Comparison of ENCODE assay signal across 16 cellular contexts in the genomic region with DNA sequence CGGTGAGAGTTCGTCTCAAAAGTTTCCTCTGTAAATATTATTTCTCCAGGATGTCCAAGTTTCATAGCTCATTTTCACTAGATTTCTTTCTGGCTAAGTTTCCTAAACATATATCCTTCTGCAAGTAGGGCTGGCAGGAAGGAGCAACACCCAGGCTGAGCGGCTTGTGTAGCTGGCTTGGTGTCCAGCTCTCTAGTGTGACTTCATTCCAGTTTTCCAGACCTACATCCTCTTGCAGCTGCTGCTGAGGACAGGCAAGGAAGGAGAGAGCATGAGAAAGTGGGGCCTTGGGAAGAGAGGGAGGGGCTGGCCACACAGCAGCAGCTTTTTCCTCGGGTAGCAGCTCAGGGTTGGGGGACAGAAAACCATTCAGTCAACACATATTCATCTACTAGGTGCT.
A peak's percentile ranks its signal among the peaks of the same experiment; 100 is the strongest.
DNase-seq lines count a peak whose midpoint lies in the region; ATAC-seq, FAIRE-seq and TF ChIP-seq lines count a peak whose summit lies in the region.
"Had no signal": no experiment of that assay in that cellular context is flagged by ENCODE, and none has a peak within 500 bp of the region (broad histone marks: within the 10 kb centered on the region; RNA-seq: fewer than 3 reads in every experiment).

No MANE protein-coding gene starts in this region.

- no peak overlapping the region for H3K9ac ChIP-seq in endothelial cell of umbilical vein (replicated peaks; ENCODE audit: extremely low read depth, insufficient read depth, low read length)

- no peak for TF ChIP-seq POLR2A in endothelial cell of umbilical vein (IDR thresholded peaks at IDR 0.05; ENCODE audit: low read depth, low read length)

- ATAC-seq in heart right ventricle (peak in 6 of 8 donors; percentile 43 to 69 (median 64)), thoracic aorta (ENCODE audit: insufficient number of reproducible peaks, low FRiP score, low read depth) (no peak)

- H2AFZ ChIP-seq in endothelial cell of umbilical vein (ENCODE audit: low read depth, low read length) = no peak overlapping the region

- H3K27ac ChIP-seq in heart right ventricle (peak overlapping the region in 6 of 10 donors; percentile 8 to 56 (median 40)), endothelial cell of umbilical vein (ENCODE audit: insufficient read depth, low read depth, low read length) (no peak overlapping the region), thoracic aorta (peak overlapping the region; percentile 6 to 64)

- H3K9me3 ChIP-seq in heart right ventricle = no peaks in the 10 kb centered on the region
- H3K9me3 ChIP-seq in endothelial cell of umbilical vein (replicated peaks; ENCODE audit: control insufficient read depth, insufficient read depth, low read length) = no peaks in the 10 kb centered on the region
- no peaks in the 10 kb centered on the region for H3K9me3 ChIP-seq in thoracic aorta

- WGBS in heart right ventricle, 2 donors = 38 to 49% methylated on average over 4 of the region's 4 CpGs

- H3K9me1 ChIP-seq in endothelial cell of umbilical vein (replicated peaks; ENCODE audit: control insufficient read depth, extremely low read depth, insufficient read depth, low read length) = no peaks in the 10 kb centered on the region

- no peaks in the 10 kb centered on the region for H4K20me1 ChIP-seq in endothelial cell of umbilical vein (replicated peaks; ENCODE audit: control insufficient read depth, extremely low read depth, insufficient read depth, low read length)

- CTCF ChIA-PET in endothelial cell of umbilical vein (lab: Charles Lee) = interaction anchor here (1.0 to 3.3 kb wide), 7 partner anchors 18 to 283 kb away, joined by 3 to 22 read pairs (median 8); no protein-coding TSS in a partner anchor

- POLR2A ChIA-PET in endothelial cell of umbilical vein (lab: Charles Lee) = no interaction called here

- DNase-seq in heart right ventricle (peak in 1 of 2 donors; percentile 47), cardiac septum (ENCODE audit: low spot score) (no peak), endothelial cell of umbilical vein (ENCODE audit: low read depth, low spot score) (peak; percentile 31), myocyte (ENCODE audit: low read depth) (peak; percentile 35), thoracic aorta (ENCODE audit: low spot score) (no peak), glutamatergic neuron (no peak), RKO (ENCODE audit: low spot score) (no peak), T1000 (lab: John Stamatoyannopoulos, UW) (no peak)
- DNase-seq: 8988T; CD4-positive, alpha-beta memory T cell; H7; MM.1S; NCI-H1105 treated with DMSO at 0.1 percent for 48 hours; NCI-H187 treated with DMSO at 0.1 percent for 48 hours; NCI-H446; NCI-H69 had no signal

- intact Hi-C loops in heart right ventricle (cut with DNase I) (no loop called here), cardiac septum (cut with DNase I) (no loop called here), endothelial cell of umbilical vein (cut with micrococcal nuclease) (no loop called here)

- H3K4me1 Mint-ChIP-seq in glutamatergic neuron (ENCODE audit: low read depth, unreplicated experiment) = no peaks in the 10 kb centered on the region
- H3K4me1 Mint-ChIP-seq: CD4-positive, alpha-beta memory T cell had no signal

- no peak overlapping the region for H3K4me3 ChIP-seq in heart right ventricle
- no peak overlapping the region for H3K4me3 ChIP-seq in endothelial cell of umbilical vein (replicated peaks in 1 of 3; ENCODE audit: insufficient read depth in 1 of 3, low read depth in 1 of 3, low read length in 3 of 3)
- no peak overlapping the region for H3K4me3 ChIP-seq in thoracic aorta

- H3K36me3 ChIP-seq in heart right ventricle (peaks cover 0 to 4% (median 0%) of the 10 kb centered on the region in 9 donors), endothelial cell of umbilical vein (ENCODE audit: control insufficient read depth in 2 of 2, extremely low read depth in 1 of 2, insufficient read depth in 2 of 2, low read length in 2 of 2) (no peaks in the 10 kb centered on the region), thoracic aorta (no peaks in the 10 kb centered on the region)

- H3K4me1 ChIP-seq in heart right ventricle (peaks cover 3 to 55% (median 19%) of the 10 kb centered on the region in 9 donors), endothelial cell of umbilical vein (ENCODE audit: control insufficient read depth, extremely low read depth, insufficient read depth, low read length) (peaks cover 10% of the 10 kb centered on the region), thoracic aorta (ENCODE audit: control insufficient read depth in 1 of 2, low read depth in 2 of 2) (peaks cover 12 to 36% of the 10 kb centered on the region in 2 donors)

- TF ChIP-seq CTCF in heart right ventricle (IDR thresholded peaks at IDR 0.05) (no peak), endothelial cell of umbilical vein (IDR thresholded peaks at IDR 0.05; ENCODE audit: extremely low read depth in 1 of 2, insufficient read depth in 1 of 2, low read depth in 1 of 2, low read length in 2 of 2) (no peak), thoracic aorta (IDR thresholded peaks at IDR 0.05) (no peak), glutamatergic neuron (IDR thresholded peaks at IDR 0.05; ENCODE audit: partially characterized antibody, unreplicated experiment) (no peak)

- no peak for FAIRE-seq in endothelial cell of umbilical vein (lab: Jason Lieb, UNC)

- no peaks in the 10 kb centered on the region for H3K36me3 Mint-ChIP-seq in glutamatergic neuron (ENCODE audit: unreplicated experiment)
- H3K36me3 Mint-ChIP-seq: CD4-positive, alpha-beta memory T cell had no signal

- peaks cover 0 to 3% (median 0%) of the 10 kb centered on the region in 7 donors for H3K27me3 ChIP-seq in heart right ventricle
- H3K27me3 ChIP-seq in endothelial cell of umbilical vein (ENCODE audit: control insufficient read depth in 2 of 2, insufficient read depth in 2 of 2, low read length in 2 of 2) = peaks cover 2 to 25% of the 10 kb centered on the region in 2 experiments
- no peaks in the 10 kb centered on the region for H3K27me3 ChIP-seq in thoracic aorta (replicated peaks; ENCODE audit: insufficient read depth)

- H3K4me3 Mint-ChIP-seq in glutamatergic neuron (ENCODE audit: unreplicated experiment) = no peak overlapping the region
- H3K4me3 Mint-ChIP-seq: CD4-positive, alpha-beta memory T cell had no signal

- H3K4me2 ChIP-seq in endothelial cell of umbilical vein (ENCODE audit: insufficient read depth, low read length) = no peak overlapping the region

- H3K27ac Mint-ChIP-seq in glutamatergic neuron (ENCODE audit: unreplicated experiment) = no peak overlapping the region
- H3K27ac Mint-ChIP-seq: CD4-positive, alpha-beta memory T cell had no signal

- dilution Hi-C loops in endothelial cell of umbilical vein (cut with MboI; ENCODE audit: extremely low pct_ligation_motif_present, low sequenced_read_pairs) = no loop called here

- BruUV-seq in endothelial cell of umbilical vein (replicated peaks; lab: Mats Ljungman, UMichigan) = no TSS peak

- H3K27me3 Mint-ChIP-seq in glutamatergic neuron (ENCODE audit: unreplicated experiment) = no peaks in the 10 kb centered on the region

- H3K9me3 Mint-ChIP-seq in glutamatergic neuron (ENCODE audit: unreplicated experiment) = peaks cover 1% of the 10 kb centered on the region
- H3K9me3 Mint-ChIP-seq: CD4-positive, alpha-beta memory T cell had no signal

- no peaks in the 10 kb centered on the region for H3K79me2 ChIP-seq in endothelial cell of umbilical vein (ENCODE audit: control insufficient read depth, insufficient read depth, low read length)

TF ChIP-seq in endothelial cell of umbilical vein, 7 proteins besides CTCF, POLR2A, EP300 and RAD21:
- TF ChIP-seq MYC (IDR thresholded peaks at IDR 0.05; ENCODE audit: low read depth, low read length) (no peak), MAX (IDR thresholded peaks at IDR 0.05; ENCODE audit: insufficient read depth, insufficient read length) (no peak)

Comparison
In these comparisons a context has a peak if more than half of its experiments do, and no peak if none do; other contexts are left out.
1. DNase-seq: peak in endothelial cell of umbilical vein (single experiment) and myocyte (single experiment); none in cardiac septum (single experiment), thoracic aorta (single experiment), glutamatergic neuron (single experiment), RKO (single experiment) and T1000 (single experiment).